Comparison of ENCODE assay signal across 26 cellular contexts in genomic region chr1:110430366-110430765, GRCh38. TPM values are rescaled to one million over a fixed set of nuclear protein-coding genes. Genes with fewer than 3 reads are reported as not detected.
"Had no signal": no experiment of that assay in that cellular context is flagged by ENCODE, and none has a peak within 500 bp of the region (broad histone marks: within the 10 kb centered on the region; RNA-seq: fewer than 3 reads in every experiment).

No MANE protein-coding gene starts in this region.

- H3K27me3 Mint-ChIP-seq: activated naive CD4-positive, alpha-beta T cell treated with anti-CD3 and anti-CD28 coated beads, Interleukin-2, amount 50 U/mL, for 24 hours had no signal

- H3K27ac ChIP-seq: ascending aorta, breast epithelium, esophagus muscularis mucosa, gastroesophageal sphincter, heart left ventricle, upper lobe of right lung had no signal

- H3K9me3 Mint-ChIP-seq: activated CD4-positive, alpha-beta T cell treated with anti-CD3 and anti-CD28 coated beads, Interleukin-2, amount 10 ng/mL, durations not matched to agents 7 days and 5 days; activated naive CD4-positive, alpha-beta T cell treated with anti-CD3 and anti-CD28 coated beads, Interleukin-2, amount 50 U/mL, for 24 hours; activated T-cell treated with anti-CD3 and anti-CD28 coated beads, Interleukin-2, amount 50 U/mL, for 4 hours; nephron had no signal

- H3K4me1 ChIP-seq: ascending aorta, breast epithelium, esophagus muscularis mucosa, gastroesophageal sphincter had no signal

- H3K9me3 ChIP-seq: ascending aorta, breast epithelium, esophagus muscularis mucosa, gastroesophageal sphincter, heart left ventricle, upper lobe of right lung had no signal

- H3K36me3 ChIP-seq: ascending aorta, breast epithelium, esophagus muscularis mucosa, gastroesophageal sphincter, heart left ventricle, upper lobe of right lung had no signal

- H3K4me3 Mint-ChIP-seq: activated CD4-positive, alpha-beta T cell treated with anti-CD3 and anti-CD28 coated beads, Interleukin-2, amount 10 ng/mL, durations not matched to agents 7 days and 5 days; activated naive CD4-positive, alpha-beta T cell treated with anti-CD3 and anti-CD28 coated beads, Interleukin-2, amount 50 U/mL, for 24 hours; activated T-cell treated with anti-CD3 and anti-CD28 coated beads, Interleukin-2, amount 50 U/mL, for 4 hours; nephron had no signal

- DNase-seq: activated CD4-positive, alpha-beta T cell treated with anti-CD3 and anti-CD28 coated beads, Interleukin-2, amount 10 ng/mL, durations not matched to agents 7 days and 5 days; activated CD8-positive, alpha-beta memory T cell treated with anti-CD3 and anti-CD28 coated beads, Interleukin-2, amount 50 U/mL, for 4 hours; activated gamma-delta T cell; activated T-cell treated with anti-CD3 and anti-CD28 coated beads, Interleukin-2, amount 50 U/mL, for 4 hours; cerebellar nuclear complex; cortex of kidney; effector CD4-positive, alpha-beta T cell; heart left ventricle; kidney; midbrain; nucleus accumbens; retina; stimulated activated CD4-positive, alpha-beta T cell treated with anti-CD3 and anti-CD28 coated beads, Interleukin-12 subunit alpha, Interleukin-12 subunit beta, amount 100 ng/mL, for 4 hours; stimulated activated CD4-positive, alpha-beta T cell treated with anti-CD3 and anti-CD28 coated beads, Interleukin-1b, Interleukin-23, amount 100 ng/mL, for 48 hours; stimulated activated CD8-positive, alpha-beta memory T cell treated with anti-CD3 and anti-CD28 coated beads, Interleukin-4, amount 100 ng/mL, for 48 hours; stimulated activated naive CD4-positive, alpha-beta T cell; upper lobe of right lung had no signal

- H3K27ac Mint-ChIP-seq: activated CD4-positive, alpha-beta T cell treated with anti-CD3 and anti-CD28 coated beads, Interleukin-2, amount 10 ng/mL, durations not matched to agents 7 days and 5 days; activated naive CD4-positive, alpha-beta T cell treated with anti-CD3 and anti-CD28 coated beads, Interleukin-2, amount 50 U/mL, for 24 hours; nephron had no signal

- ATAC-seq: activated CD4-positive, CD25-positive, alpha-beta regulatory T cell treated with anti-CD3 and anti-CD28 coated beads, Interleukin-2, amount 50 U/mL, for 24 hours; activated T-cell treated with anti-CD3 and anti-CD28 coated beads, Interleukin-2, amount 50 U/mL, for 4 hours; gastroesophageal sphincter; heart left ventricle; left lobe of liver; upper lobe of right lung had no signal

- H3K36me3 Mint-ChIP-seq: activated naive CD4-positive, alpha-beta T cell treated with anti-CD3 and anti-CD28 coated beads, Interleukin-2, amount 50 U/mL, for 24 hours had no signal

- H3K27me3 ChIP-seq: ascending aorta, breast epithelium, heart left ventricle, upper lobe of right lung had no signal

- H3K4me3 ChIP-seq: ascending aorta, breast epithelium, esophagus muscularis mucosa, gastroesophageal sphincter, heart left ventricle, upper lobe of right lung had no signal

- H3K4me1 Mint-ChIP-seq: activated CD4-positive, alpha-beta T cell treated with anti-CD3 and anti-CD28 coated beads, Interleukin-2, amount 10 ng/mL, durations not matched to agents 7 days and 5 days; activated naive CD4-positive, alpha-beta T cell treated with anti-CD3 and anti-CD28 coated beads, Interleukin-2, amount 50 U/mL, for 24 hours had no signal

RNA-seq across cellular contexts. Expression of gene PROK1, which starts 20.6 kb away (rescaled TPM):
- total RNA-seq: activated CD4-positive, alpha-beta T cell treated with anti-CD3 and anti-CD28 coated beads, Interleukin-2, amount 10 ng/mL, durations not matched to agents 7 days and 5 days; activated T-cell treated with anti-CD3 and anti-CD28 coated beads, Interleukin-2, amount 50 U/mL, for 4 hours; ascending aorta; esophagus muscularis mucosa; kidney; left lobe of liver; lung microvascular endothelial cell had no signal
